ENCODE assay signal across 1 cellular context in the genomic region with DNA sequence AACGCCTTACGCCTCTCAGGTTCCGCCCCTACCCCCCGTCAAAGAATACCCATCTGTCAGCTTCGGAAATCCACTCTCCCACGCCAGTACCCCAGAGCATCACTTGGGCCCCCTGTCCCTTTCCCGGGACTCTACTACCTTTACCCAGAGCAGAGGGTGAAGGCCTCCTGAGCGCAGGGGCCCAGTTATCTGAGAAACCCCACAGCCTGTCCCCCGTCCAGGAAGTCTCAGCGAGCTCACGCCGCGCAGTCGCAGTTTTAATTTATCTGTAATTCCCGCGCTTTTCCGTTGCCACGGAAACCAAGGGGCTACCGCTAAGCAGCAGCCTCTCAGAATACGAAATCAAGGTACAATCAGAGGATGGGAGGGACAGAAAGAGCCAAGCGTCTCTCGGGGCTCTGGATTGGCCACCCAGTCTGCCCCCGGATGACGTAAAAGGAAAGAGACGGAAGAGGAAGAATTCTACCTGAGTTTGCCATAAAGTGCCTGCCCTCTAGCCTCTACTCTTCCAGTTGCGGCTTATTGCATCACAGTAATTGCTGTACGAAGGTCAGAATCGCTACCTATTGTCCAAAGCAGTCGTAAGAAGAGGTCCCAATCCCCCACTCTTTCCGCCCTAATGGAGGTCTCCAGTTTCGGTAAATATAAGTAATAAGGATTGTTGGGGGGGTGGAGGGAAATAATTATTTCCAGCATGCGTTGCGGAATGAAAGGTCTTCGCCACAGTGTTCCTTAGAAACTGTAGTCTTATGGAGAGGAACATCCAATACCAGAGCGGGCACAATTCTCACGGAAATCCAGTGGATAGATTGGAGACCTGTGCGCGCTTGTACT.
A peak's percentile ranks its signal among the peaks of the same experiment; 100 is the strongest.
TF ChIP-seq lines count a peak whose summit lies in the region.

A gene (minus strand): TSS at position 232 of the 834 bp plus-strand sequence. CDS start 1,268 bp downstream, outside the sequence.

TF ChIP-seq in K562, 482 proteins besides CTCF, POLR2A, EP300 and RAD21 (continued from another document and continues in another):
- TF ChIP-seq, protein P1, sequence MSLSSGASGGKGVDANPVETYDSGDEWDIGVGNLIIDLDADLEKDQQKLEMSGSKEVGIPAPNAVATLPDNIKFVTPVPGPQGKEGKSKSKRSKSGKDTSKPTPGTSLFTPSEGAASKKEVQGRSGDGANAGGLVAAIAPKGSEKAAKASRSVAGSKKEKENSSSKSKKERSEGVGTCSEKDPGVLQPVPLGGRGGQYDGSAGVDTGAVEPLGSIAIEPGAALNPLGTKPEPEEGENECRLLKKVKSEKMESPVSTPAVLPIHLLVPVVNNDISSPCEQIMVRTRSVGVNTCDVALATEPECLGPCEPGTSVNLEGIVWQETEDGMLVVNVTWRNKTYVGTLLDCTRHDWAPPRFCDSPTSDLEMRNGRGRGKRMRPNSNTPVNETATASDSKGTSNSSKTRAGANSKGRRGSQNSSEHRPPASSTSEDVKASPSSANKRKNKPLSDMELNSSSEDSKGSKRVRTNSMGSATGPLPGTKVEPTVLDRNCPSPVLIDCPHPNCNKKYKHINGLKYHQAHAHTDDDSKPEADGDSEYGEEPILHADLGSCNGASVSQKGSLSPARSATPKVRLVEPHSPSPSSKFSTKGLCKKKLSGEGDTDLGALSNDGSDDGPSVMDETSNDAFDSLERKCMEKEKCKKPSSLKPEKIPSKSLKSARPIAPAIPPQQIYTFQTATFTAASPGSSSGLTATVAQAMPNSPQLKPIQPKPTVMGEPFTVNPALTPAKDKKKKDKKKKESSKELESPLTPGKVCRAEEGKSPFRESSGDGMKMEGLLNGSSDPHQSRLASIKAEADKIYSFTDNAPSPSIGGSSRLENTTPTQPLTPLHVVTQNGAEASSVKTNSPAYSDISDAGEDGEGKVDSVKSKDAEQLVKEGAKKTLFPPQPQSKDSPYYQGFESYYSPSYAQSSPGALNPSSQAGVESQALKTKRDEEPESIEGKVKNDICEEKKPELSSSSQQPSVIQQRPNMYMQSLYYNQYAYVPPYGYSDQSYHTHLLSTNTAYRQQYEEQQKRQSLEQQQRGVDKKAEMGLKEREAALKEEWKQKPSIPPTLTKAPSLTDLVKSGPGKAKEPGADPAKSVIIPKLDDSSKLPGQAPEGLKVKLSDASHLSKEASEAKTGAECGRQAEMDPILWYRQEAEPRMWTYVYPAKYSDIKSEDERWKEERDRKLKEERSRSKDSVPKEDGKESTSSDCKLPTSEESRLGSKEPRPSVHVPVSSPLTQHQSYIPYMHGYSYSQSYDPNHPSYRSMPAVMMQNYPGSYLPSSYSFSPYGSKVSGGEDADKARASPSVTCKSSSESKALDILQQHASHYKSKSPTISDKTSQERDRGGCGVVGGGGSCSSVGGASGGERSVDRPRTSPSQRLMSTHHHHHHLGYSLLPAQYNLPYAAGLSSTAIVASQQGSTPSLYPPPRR (CRISPR knock-in tag; IDR thresholded peaks at IDR 0.05; ENCODE audit: borderline replicate concordance), result no peak
- no peak for TF ChIP-seq DIDO1 (tag; IDR thresholded peaks at IDR 0.05; ENCODE audit: low read depth)
- TF ChIP-seq C11orf30 (IDR thresholded peaks at IDR 0.05; ENCODE audit: low read depth), result peak; percentile 95
- TF ChIP-seq ZNF140 (CRISPR knock-in tag; IDR thresholded peaks at IDR 0.05), result no peak
- TF ChIP-seq FOS (IDR thresholded peaks at IDR 0.05; ENCODE audit: extremely low read depth, insufficient read length), result peak; percentile 67
- TF ChIP-seq, protein P2, sequence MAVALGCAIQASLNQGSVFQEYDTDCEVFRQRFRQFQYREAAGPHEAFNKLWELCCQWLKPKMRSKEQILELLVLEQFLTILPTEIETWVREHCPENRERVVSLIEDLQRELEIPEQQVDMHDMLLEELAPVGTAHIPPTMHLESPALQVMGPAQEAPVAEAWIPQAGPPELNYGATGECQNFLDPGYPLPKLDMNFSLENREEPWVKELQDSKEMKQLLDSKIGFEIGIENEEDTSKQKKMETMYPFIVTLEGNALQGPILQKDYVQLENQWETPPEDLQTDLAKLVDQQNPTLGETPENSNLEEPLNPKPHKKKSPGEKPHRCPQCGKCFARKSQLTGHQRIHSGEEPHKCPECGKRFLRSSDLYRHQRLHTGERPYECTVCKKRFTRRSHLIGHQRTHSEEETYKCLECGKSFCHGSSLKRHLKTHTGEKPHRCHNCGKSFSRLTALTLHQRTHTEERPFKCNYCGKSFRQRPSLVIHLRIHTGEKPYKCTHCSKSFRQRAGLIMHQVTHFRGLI (CRISPR knock-in tag; IDR thresholded peaks at IDR 0.05), result no peak
- TF ChIP-seq MCM3 (IDR thresholded peaks at IDR 0.05), result no peak
- TF ChIP-seq NR2C1 (IDR thresholded peaks at IDR 0.05), result peak; percentile 80
- peak; percentile 87 for TF ChIP-seq NR2C1 (tag; IDR thresholded peaks at IDR 0.05)
- TF ChIP-seq EZH2 (IDR thresholded peaks at IDR 0.05; ENCODE audit: borderline replicate concordance, low read depth, low read length), result no peak
- TF ChIP-seq ELF4 (CRISPR knock-in tag; IDR thresholded peaks at IDR 0.05), result no peak
- TF ChIP-seq, protein P3, sequence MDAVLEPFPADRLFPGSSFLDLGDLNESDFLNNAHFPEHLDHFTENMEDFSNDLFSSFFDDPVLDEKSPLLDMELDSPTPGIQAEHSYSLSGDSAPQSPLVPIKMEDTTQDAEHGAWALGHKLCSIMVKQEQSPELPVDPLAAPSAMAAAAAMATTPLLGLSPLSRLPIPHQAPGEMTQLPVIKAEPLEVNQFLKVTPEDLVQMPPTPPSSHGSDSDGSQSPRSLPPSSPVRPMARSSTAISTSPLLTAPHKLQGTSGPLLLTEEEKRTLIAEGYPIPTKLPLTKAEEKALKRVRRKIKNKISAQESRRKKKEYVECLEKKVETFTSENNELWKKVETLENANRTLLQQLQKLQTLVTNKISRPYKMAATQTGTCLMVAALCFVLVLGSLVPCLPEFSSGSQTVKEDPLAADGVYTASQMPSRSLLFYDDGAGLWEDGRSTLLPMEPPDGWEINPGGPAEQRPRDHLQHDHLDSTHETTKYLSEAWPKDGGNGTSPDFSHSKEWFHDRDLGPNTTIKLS (IDR thresholded peaks at IDR 0.05; ENCODE audit: borderline replicate concordance, low read depth), result peak; percentile 84; the same call in 1 of the 2 replicates
- no peak for TF ChIP-seq SAFB (IDR thresholded peaks at IDR 0.05; ENCODE audit: borderline replicate concordance, low read depth, low read length)
- TF ChIP-seq, protein P4, sequence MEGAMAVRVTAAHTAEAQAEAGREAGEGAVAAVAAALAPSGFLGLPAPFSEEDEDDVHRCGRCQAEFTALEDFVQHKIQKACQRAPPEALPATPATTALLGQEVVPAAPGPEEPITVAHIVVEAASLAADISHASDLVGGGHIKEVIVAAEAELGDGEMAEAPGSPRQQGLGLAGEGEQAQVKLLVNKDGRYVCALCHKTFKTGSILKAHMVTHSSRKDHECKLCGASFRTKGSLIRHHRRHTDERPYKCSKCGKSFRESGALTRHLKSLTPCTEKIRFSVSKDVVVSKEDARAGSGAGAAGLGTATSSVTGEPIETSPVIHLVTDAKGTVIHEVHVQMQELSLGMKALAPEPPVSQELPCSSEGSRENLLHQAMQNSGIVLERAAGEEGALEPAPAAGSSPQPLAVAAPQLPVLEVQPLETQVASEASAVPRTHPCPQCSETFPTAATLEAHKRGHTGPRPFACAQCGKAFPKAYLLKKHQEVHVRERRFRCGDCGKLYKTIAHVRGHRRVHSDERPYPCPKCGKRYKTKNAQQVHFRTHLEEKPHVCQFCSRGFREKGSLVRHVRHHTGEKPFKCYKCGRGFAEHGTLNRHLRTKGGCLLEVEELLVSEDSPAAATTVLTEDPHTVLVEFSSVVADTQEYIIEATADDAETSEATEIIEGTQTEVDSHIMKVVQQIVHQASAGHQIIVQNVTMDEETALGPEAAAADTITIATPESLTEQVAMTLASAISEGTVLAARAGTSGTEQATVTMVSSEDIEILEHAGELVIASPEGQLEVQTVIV (CRISPR knock-in tag; IDR thresholded peaks at IDR 0.05; ENCODE audit: borderline replicate concordance), result peak; percentile 85; the same call in 1 of the 2 replicates
- no peak for TF ChIP-seq FOXJ3 (CRISPR knock-in tag; IDR thresholded peaks at IDR 0.05)
- no peak for TF ChIP-seq BDP1 (IDR thresholded peaks at IDR 0.05; ENCODE audit: insufficient read depth, insufficient read length)
- TF ChIP-seq TSC22D4 (tag; IDR thresholded peaks at IDR 0.05), result no peak
- TF ChIP-seq HOXB6 (CRISPR knock-in tag; IDR thresholded peaks at IDR 0.05; ENCODE audit: borderline replicate concordance), result no peak
- TF ChIP-seq, protein P5, sequence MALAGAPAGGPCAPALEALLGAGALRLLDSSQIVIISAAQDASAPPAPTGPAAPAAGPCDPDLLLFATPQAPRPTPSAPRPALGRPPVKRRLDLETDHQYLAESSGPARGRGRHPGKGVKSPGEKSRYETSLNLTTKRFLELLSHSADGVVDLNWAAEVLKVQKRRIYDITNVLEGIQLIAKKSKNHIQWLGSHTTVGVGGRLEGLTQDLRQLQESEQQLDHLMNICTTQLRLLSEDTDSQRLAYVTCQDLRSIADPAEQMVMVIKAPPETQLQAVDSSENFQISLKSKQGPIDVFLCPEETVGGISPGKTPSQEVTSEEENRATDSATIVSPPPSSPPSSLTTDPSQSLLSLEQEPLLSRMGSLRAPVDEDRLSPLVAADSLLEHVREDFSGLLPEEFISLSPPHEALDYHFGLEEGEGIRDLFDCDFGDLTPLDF (CRISPR knock-in tag; IDR thresholded peaks at IDR 0.05), result peak; percentile 99
- TF ChIP-seq, protein P6, sequence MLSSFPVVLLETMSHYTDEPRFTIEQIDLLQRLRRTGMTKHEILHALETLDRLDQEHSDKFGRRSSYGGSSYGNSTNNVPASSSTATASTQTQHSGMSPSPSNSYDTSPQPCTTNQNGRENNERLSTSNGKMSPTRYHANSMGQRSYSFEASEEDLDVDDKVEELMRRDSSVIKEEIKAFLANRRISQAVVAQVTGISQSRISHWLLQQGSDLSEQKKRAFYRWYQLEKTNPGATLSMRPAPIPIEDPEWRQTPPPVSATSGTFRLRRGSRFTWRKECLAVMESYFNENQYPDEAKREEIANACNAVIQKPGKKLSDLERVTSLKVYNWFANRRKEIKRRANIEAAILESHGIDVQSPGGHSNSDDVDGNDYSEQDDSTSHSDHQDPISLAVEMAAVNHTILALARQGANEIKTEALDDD (IDR thresholded peaks at IDR 0.05), result no peak
- TF ChIP-seq, protein P7, sequence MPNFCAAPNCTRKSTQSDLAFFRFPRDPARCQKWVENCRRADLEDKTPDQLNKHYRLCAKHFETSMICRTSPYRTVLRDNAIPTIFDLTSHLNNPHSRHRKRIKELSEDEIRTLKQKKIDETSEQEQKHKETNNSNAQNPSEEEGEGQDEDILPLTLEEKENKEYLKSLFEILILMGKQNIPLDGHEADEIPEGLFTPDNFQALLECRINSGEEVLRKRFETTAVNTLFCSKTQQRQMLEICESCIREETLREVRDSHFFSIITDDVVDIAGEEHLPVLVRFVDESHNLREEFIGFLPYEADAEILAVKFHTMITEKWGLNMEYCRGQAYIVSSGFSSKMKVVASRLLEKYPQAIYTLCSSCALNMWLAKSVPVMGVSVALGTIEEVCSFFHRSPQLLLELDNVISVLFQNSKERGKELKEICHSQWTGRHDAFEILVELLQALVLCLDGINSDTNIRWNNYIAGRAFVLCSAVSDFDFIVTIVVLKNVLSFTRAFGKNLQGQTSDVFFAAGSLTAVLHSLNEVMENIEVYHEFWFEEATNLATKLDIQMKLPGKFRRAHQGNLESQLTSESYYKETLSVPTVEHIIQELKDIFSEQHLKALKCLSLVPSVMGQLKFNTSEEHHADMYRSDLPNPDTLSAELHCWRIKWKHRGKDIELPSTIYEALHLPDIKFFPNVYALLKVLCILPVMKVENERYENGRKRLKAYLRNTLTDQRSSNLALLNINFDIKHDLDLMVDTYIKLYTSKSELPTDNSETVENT (CRISPR knock-in tag; IDR thresholded peaks at IDR 0.05), result no peak
- TF ChIP-seq SETDB1 (IDR thresholded peaks at IDR 0.05; ENCODE audit: low read length), result no peak
- TF ChIP-seq SAFB2 (IDR thresholded peaks at IDR 0.05; ENCODE audit: borderline replicate concordance, low read depth, low read length, severe bottlenecking), result no peak
- TF ChIP-seq SNIP1 (IDR thresholded peaks at IDR 0.05; ENCODE audit: low read depth), result 0 out of 2 replicates have a peak, but pooled peaks have one; percentile 18
- TF ChIP-seq, protein P8, sequence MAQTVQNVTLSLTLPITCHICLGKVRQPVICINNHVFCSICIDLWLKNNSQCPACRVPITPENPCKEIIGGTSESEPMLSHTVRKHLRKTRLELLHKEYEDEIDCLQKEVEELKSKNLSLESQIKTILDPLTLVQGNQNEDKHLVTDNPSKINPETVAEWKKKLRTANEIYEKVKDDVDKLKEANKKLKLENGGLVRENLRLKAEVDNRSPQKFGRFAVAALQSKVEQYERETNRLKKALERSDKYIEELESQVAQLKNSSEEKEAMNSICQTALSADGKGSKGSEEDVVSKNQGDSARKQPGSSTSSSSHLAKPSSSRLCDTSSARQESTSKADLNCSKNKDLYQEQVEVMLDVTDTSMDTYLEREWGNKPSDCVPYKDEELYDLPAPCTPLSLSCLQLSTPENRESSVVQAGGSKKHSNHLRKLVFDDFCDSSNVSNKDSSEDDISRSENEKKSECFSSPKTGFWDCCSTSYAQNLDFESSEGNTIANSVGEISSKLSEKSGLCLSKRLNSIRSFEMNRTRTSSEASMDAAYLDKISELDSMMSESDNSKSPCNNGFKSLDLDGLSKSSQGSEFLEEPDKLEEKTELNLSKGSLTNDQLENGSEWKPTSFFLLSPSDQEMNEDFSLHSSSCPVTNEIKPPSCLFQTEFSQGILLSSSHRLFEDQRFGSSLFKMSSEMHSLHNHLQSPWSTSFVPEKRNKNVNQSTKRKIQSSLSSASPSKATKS (CRISPR knock-in tag; IDR thresholded peaks at IDR 0.05), result no peak
- no peak for TF ChIP-seq HNRNPH1 (optimal IDR thresholded peaks at IDR 0.05; ENCODE audit: low read depth, low read length)
- no peak for TF ChIP-seq NCOA4 (IDR thresholded peaks at IDR 0.05; ENCODE audit: partially characterized antibody)
- no peak for TF ChIP-seq ETS2 (tag; IDR thresholded peaks at IDR 0.05; ENCODE audit: borderline replicate concordance, poor library complexity, severe bottlenecking)
- TF ChIP-seq, protein P9, sequence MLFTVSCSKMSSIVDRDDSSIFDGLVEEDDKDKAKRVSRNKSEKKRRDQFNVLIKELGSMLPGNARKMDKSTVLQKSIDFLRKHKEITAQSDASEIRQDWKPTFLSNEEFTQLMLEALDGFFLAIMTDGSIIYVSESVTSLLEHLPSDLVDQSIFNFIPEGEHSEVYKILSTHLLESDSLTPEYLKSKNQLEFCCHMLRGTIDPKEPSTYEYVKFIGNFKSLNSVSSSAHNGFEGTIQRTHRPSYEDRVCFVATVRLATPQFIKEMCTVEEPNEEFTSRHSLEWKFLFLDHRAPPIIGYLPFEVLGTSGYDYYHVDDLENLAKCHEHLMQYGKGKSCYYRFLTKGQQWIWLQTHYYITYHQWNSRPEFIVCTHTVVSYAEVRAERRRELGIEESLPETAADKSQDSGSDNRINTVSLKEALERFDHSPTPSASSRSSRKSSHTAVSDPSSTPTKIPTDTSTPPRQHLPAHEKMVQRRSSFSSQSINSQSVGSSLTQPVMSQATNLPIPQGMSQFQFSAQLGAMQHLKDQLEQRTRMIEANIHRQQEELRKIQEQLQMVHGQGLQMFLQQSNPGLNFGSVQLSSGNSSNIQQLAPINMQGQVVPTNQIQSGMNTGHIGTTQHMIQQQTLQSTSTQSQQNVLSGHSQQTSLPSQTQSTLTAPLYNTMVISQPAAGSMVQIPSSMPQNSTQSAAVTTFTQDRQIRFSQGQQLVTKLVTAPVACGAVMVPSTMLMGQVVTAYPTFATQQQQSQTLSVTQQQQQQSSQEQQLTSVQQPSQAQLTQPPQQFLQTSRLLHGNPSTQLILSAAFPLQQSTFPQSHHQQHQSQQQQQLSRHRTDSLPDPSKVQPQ (CRISPR knock-in tag; IDR thresholded peaks at IDR 0.05; ENCODE audit: borderline replicate concordance), result no peak
- peak; percentile 85 for TF ChIP-seq ZNF586 (CRISPR knock-in tag; conservative IDR thresholded peaks at IDR 0.05)
- no peak for TF ChIP-seq ILF3 (IDR thresholded peaks at IDR 0.05; ENCODE audit: borderline replicate concordance)
- TF ChIP-seq ATF7 (IDR thresholded peaks at IDR 0.05), result peak; percentile 95
- TF ChIP-seq NFATC3 (IDR thresholded peaks at IDR 0.05), result peak; percentile 21; the same call in 1 of the 2 replicates
